In the genomic region with DNA sequence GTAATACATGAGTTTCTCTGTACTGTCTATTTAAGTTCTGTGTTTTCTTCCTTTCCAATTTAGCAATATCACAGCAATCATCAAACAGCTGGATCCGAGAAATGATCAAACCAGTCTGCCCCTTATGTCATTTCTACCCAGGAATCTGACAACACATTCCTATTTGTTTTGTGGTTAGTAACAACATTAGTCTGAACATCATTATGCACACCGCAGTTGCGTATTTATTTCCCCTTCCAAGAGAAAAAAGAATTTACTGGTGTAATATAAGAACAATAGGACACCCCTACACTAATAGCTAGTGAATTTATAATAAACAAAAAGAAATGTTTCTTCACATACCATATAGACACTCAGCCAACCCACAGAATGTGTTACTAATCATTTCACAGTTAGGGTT, we compare ENCODE assay signal across 1 cellular context.
TF ChIP-seq lines count a peak whose summit lies in the region.

No MANE protein-coding gene starts in this region.

TF ChIP-seq in K562, 482 proteins besides CTCF, POLR2A, EP300 and RAD21 (continued from another document):
- TF ChIP-seq, protein P1, sequence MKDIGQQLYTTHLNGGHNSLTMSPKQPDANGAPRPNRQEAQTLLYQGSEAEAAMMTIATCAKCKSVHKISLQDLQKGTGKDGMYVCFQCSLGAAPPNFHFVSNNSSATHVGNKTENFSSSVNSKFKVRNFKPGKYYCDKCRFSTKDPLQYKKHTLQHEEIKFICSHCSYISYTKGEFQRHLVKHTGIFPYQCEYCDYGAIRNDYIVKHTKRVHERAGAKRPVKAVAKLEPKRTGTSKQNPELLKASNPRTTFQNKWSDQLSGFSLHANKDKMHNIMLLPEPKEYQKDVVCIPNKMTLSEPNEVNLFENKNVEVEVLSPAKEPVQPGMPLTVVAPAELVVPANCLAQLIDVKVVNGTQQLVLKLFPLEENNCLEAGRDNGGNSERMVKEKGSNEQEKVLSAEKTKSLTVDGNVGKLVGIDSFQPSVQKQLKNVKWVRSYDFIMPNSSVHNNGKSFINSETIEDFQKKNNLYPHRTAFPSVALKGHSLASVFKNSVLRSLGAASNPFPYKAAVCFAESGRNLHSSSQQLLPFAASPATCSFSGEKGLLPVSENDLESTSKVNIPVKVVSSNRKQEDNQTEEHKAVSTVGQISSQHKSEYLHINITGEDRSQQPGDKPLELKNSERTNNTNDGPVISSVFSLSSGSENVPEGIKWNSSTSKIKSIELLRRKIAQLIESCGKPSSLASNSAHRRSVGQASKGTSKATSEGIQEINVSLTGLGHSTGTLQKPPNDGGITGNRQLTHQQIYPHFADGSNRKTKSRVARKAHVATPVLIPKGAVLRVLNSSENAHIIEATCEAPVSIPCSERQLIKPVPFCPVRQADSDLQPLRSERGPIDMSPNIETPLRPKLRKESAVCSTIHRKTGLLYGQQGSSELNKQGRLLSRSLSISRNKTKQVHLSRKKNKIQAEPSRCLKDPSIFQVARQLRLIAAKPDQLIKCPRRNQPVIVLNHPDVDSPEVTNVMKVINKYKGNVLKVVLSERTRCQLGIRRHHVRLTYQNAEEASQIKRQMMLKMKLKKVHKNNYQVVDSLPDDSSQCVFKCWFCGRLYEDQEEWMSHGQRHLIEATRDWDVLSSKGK (CRISPR knock-in tag; IDR thresholded peaks at IDR 0.05) = no peak
- TF ChIP-seq ZNF695 (CRISPR knock-in tag; IDR thresholded peaks at IDR 0.05) (no peak), ZNF41 (CRISPR knock-in tag; conservative IDR thresholded peaks at IDR 0.05) (no peak), TEAD1 (CRISPR knock-in tag; IDR thresholded peaks at IDR 0.05) (no peak), SNIP1 (IDR thresholded peaks at IDR 0.05; ENCODE audit: low read depth) (no peak)
- TF ChIP-seq, protein P2, sequence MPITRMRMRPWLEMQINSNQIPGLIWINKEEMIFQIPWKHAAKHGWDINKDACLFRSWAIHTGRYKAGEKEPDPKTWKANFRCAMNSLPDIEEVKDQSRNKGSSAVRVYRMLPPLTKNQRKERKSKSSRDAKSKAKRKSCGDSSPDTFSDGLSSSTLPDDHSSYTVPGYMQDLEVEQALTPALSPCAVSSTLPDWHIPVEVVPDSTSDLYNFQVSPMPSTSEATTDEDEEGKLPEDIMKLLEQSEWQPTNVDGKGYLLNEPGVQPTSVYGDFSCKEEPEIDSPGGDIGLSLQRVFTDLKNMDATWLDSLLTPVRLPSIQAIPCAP (CRISPR knock-in tag; IDR thresholded peaks at IDR 0.05; ENCODE audit: borderline replicate concordance) = no peak
